1 cellular context compared by ENCODE assay signal in the genomic region with DNA sequence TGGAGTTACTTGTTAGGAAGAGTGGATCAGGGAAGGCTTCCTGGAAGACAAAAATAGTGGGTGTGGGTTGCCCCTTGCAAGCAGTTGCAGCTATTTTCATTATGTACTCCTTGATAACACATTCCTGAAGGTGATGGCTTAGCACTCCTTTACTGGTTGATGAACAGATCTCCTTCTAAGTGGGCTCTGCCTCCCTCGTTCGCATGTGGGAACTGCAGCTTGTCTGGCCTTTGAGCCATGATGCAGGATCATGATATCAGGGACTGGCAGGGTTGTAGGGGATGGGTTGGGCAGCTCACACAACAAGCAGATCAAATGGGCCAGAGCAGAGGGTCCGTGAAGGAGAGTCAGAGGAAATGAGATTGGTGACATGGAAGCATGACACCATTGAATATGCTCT.
TF ChIP-seq lines count a peak whose summit lies in the region.

No MANE protein-coding gene starts in this region.

TF ChIP-seq in K562, 482 proteins besides CTCF, POLR2A, EP300 and RAD21:
- TF ChIP-seq HDGF (IDR thresholded peaks at IDR 0.05) (no peak), RBM34 (IDR thresholded peaks at IDR 0.05; ENCODE audit: borderline replicate concordance, insufficient read depth, low read length) (no peak), PML (IDR thresholded peaks at IDR 0.05; ENCODE audit: low read length) (no peak), KHSRP (IDR thresholded peaks at IDR 0.05) (no peak), EP400 (IDR thresholded peaks at IDR 0.05) (no peak)
- TF ChIP-seq, protein P1, sequence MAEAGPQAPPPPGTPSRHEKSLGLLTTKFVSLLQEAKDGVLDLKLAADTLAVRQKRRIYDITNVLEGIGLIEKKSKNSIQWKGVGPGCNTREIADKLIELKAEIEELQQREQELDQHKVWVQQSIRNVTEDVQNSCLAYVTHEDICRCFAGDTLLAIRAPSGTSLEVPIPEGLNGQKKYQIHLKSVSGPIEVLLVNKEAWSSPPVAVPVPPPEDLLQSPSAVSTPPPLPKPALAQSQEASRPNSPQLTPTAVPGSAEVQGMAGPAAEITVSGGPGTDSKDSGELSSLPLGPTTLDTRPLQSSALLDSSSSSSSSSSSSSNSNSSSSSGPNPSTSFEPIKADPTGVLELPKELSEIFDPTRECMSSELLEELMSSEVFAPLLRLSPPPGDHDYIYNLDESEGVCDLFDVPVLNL (CRISPR knock-in tag; IDR thresholded peaks at IDR 0.05; ENCODE audit: low read depth) = no peak
